Comparison of ENCODE assay signal across 8 cellular contexts in the genomic region with DNA sequence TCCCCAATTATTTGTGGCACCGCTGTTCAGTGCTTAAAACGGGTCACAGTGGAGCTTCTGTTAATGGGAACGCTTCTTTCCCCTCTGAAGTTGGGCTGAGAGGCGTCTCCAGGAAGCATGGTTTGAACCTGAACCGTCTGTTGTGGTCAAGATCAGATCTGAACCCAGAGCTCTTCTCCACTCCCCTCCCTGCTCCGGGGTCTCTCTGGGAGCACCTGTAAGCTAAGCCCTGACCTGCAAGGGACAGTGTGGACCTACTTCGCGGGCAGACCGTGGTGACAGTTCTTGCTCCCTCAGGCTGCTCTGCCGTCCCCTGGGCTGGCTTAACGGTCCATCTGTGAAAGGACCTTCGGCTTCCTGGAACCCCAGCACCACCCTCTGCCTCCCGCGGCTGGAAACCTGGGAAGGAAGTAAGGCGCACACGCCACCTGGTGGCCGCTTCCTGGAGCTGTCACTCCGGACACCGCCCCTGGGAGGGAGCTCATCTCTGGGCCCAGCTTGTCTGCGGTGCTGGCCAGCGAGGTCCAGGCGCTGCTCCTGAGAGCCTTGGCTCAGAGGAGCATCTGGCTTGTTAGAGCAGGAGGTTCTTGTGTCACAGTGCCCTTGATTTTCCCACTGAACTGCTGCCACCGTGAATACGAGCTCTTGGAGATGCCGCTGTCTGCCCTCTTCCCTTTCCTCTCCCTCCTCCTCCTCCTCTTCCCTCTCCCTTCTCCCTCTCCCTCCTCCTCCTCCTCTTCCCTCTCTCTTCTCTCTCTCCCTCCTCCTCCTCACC.
DNase-seq lines count a peak whose midpoint lies in the region; ATAC-seq, FAIRE-seq and TF ChIP-seq lines count a peak whose summit lies in the region.

No MANE protein-coding gene starts in this region.

- peaks cover 22% of the 10 kb centered on the region for H3K27me3 ChIP-seq in adipocyte (replicated peaks; ENCODE audit: control insufficient read depth, insufficient read depth, low read length)

- ATAC-seq in GM21717 (IDR thresholded peaks at IDR 0.05; ENCODE audit: unreplicated experiment): no peak

- H3K9me3 ChIP-seq in adipocyte (ENCODE audit: control insufficient read depth, low read length): no peaks in the 10 kb centered on the region

- H3K9ac ChIP-seq in adipocyte (ENCODE audit: low read length): no peak overlapping the region

- peak; percentile 3 for DNase-seq in Daoy (ENCODE audit: low read depth)
- DNase-seq in H54 (ENCODE audit: insufficient read length, low spot score): peak; percentile 70
- DNase-seq in NCI-H774 (lab: John Stamatoyannopoulos, UW): peak; percentile 42
- peak; percentile 3 for DNase-seq in adipocyte (ENCODE audit: low read depth)
- peak; percentile 86 for DNase-seq in iPS-NIHi11 (ENCODE audit: low spot score)
- peak; percentile 13 to 35 for DNase-seq in stimulated activated CD4-positive, alpha-beta T cell treated with anti-CD3 and anti-CD28 coated beads, Interleukin-4, amount 100 ng/mL, for 48 hours (ENCODE audit: low read depth in 2 of 2)
- no peak for DNase-seq in GOT3 (lab: John Stamatoyannopoulos, UW)

- TF ChIP-seq POLR2A in H54 (IDR thresholded peaks at IDR 0.05; ENCODE audit: low read depth, low read length): no peak

- H3K4me1 ChIP-seq in adipocyte (ENCODE audit: control insufficient read depth, insufficient read depth, low read length): no peaks in the 10 kb centered on the region

- H3K36me3 ChIP-seq in adipocyte (ENCODE audit: control insufficient read depth, insufficient read depth, low read length, severe bottlenecking): no peaks in the 10 kb centered on the region

- no peak for FAIRE-seq in H54 (lab: Jason Lieb, UNC)

- H3K4me3 ChIP-seq in adipocyte (ENCODE audit: low read length): no peak overlapping the region
